In the genomic region with DNA sequence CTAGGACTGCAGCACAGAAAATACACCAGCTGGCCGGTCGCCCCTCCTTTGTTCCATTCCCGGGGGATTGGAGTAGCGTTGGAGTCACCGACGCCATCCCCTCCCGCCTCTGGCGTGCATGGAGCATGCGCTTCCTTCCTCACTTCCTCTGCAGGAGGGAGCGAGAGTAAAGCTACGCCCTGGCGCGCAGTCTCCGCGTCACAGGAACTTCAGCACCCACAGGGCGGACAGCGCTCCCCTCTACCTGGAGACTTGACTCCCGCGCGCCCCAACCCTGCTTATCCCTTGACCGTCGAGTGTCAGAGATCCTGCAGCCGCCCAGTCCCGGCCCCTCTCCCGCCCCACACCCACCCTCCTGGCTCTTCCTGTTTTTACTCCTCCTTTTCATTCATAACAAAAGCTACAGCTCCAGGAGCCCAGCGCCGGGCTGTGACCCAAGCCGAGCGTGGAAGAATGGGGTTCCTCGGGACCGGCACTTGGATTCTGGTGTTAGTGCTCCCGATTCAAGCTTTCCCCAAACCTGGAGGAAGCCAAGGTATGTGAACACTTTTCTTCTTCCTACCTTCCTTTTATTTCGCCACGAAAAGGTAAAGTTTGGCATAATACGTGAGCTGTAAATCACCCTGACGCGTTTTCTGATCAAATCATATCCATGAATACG, we compare ENCODE assay signal across 9 cellular contexts. TPM values are rescaled to one million over a fixed set of nuclear protein-coding genes. Genes with fewer than 3 reads are reported as not detected.
DNase-seq lines count a peak whose midpoint lies in the region; ATAC-seq and TF ChIP-seq lines count a peak whose summit lies in the region.
"Had no signal": no experiment of that assay in that cellular context is flagged by ENCODE, and none has a peak within 500 bp of the region (broad histone marks: within the 10 kb centered on the region; RNA-seq: fewer than 3 reads in every experiment).

Gene SCG3, plus strand, starts transcription at position 201 of the 661 bp plus-strand sequence. Its CDS starts 253 bp downstream, at position 454.

- H3K4me1 ChIP-seq in liver (ENCODE audit: control insufficient read depth in 4 of 4, insufficient read depth in 4 of 4, low read length in 3 of 4), result peaks cover 0 to 5% (median 0%) of the 10 kb centered on the region in 4 donors

- no peak within 1 kb of the TSS for H3K27ac ChIP-seq in liver (ENCODE audit: low read depth in 1 of 2, low read length in 2 of 2)

- H3K4me3 ChIP-seq in liver (ENCODE audit: low read depth in 1 of 3, low read length in 3 of 3), result no peak within 1 kb of the TSS

- WGBS in liver, result 8% methylated on average over 38 of the region's 38 CpGs

- TF ChIP-seq RAD21 in liver (IDR thresholded peaks at IDR 0.05), result no peak

- H3K27me3 ChIP-seq in liver (ENCODE audit: control insufficient read depth in 4 of 4, insufficient read depth in 4 of 4, low read length in 3 of 4), result peaks cover 0 to 6% (median 3%) of the 10 kb centered on the region in 4 donors

- no peak for TF ChIP-seq CTCF in liver (IDR thresholded peaks at IDR 0.05; ENCODE audit: low read depth, low read length, missing input control)

- DNase-seq in NCI-H446 (lab: John Stamatoyannopoulos, UW), result peak; percentile 68 to 86
- peak; percentile 79 for DNase-seq in activated CD8-positive, alpha-beta memory T cell treated with anti-CD3 and anti-CD28 coated beads for 24 hours
- DNase-seq in effector CD4-positive, alpha-beta T cell, result peak; percentile 37
- DNase-seq in stimulated activated CD4-positive, alpha-beta T cell treated with anti-CD3 and anti-CD28 coated beads, Interleukin-2, amount 100 ng/mL, for 48 hours, result peak; percentile 58 to 71

- peaks cover 0 to 1% (median 0%) of the 10 kb centered on the region in 4 donors for H3K9me3 ChIP-seq in liver (ENCODE audit: control insufficient read depth in 4 of 4, low read length in 3 of 4)

- no peaks in the 10 kb centered on the region for H3K36me3 ChIP-seq in liver (ENCODE audit: control insufficient read depth in 4 of 4, insufficient read depth in 3 of 4, low read depth in 1 of 4, low read length in 3 of 4)

- ATAC-seq in GM21723 (IDR thresholded peaks at IDR 0.05; ENCODE audit: unreplicated experiment), result peak; percentile 67
- no peak for ATAC-seq in GM21528 (IDR thresholded peaks at IDR 0.05; ENCODE audit: low FRiP score, unreplicated experiment)
- no peak for ATAC-seq in HG02970 (IDR thresholded peaks at IDR 0.05; ENCODE audit: low FRiP score, unreplicated experiment)

- H3K9ac ChIP-seq in liver (ENCODE audit: low read depth in 1 of 2, low read length in 2 of 2), result no peak within 1 kb of the TSS

TF ChIP-seq in liver, 16 proteins besides CTCF, POLR2A, EP300 and RAD21:
- TF ChIP-seq, protein P1, sequence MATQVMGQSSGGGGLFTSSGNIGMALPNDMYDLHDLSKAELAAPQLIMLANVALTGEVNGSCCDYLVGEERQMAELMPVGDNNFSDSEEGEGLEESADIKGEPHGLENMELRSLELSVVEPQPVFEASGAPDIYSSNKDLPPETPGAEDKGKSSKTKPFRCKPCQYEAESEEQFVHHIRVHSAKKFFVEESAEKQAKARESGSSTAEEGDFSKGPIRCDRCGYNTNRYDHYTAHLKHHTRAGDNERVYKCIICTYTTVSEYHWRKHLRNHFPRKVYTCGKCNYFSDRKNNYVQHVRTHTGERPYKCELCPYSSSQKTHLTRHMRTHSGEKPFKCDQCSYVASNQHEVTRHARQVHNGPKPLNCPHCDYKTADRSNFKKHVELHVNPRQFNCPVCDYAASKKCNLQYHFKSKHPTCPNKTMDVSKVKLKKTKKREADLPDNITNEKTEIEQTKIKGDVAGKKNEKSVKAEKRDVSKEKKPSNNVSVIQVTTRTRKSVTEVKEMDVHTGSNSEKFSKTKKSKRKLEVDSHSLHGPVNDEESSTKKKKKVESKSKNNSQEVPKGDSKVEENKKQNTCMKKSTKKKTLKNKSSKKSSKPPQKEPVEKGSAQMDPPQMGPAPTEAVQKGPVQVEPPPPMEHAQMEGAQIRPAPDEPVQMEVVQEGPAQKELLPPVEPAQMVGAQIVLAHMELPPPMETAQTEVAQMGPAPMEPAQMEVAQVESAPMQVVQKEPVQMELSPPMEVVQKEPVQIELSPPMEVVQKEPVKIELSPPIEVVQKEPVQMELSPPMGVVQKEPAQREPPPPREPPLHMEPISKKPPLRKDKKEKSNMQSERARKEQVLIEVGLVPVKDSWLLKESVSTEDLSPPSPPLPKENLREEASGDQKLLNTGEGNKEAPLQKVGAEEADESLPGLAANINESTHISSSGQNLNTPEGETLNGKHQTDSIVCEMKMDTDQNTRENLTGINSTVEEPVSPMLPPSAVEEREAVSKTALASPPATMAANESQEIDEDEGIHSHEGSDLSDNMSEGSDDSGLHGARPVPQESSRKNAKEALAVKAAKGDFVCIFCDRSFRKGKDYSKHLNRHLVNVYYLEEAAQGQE (IDR thresholded peaks at IDR 0.05), result peak; percentile 100
- TF ChIP-seq YY1 (IDR thresholded peaks at IDR 0.05), result no peak

RNA-seq across cellular contexts. Expression of gene SCG3, which starts in this region (rescaled TPM):
- total RNA-seq in liver, result under 1 TPM; under 0.01 to 0.05 TPM
- under 1 TPM in 1 of 2 donors, not detected in 1; 0.01 TPM for polyA plus RNA-seq in liver
- total RNA-seq: T-helper 1 cell treated with Interleukin-12 subunit alpha and Interleukin-12 subunit beta and Interleukin-4 antibody, amounts not matched to agents 30 ng/mL and 1 ng/mL, for 36 hours had no signal
